Comparison of ENCODE assay signal across 1 cellular context in genomic region chr16:54489225-54489781, GRCh38.
TF ChIP-seq lines count a peak whose summit lies in the region.

No MANE protein-coding gene starts in this region.

TF ChIP-seq in HEK293, 187 proteins besides CTCF, POLR2A, EP300 and RAD21 (continued from another document and continues in another):
- TF ChIP-seq ZBTB48 (tag by site-specific recombination; IDR thresholded peaks at IDR 0.05) = no peak
- TF ChIP-seq WT1 (tag by site-specific recombination; IDR thresholded peaks at IDR 0.05) = 0 out of 2 replicates have a peak, but pooled peaks have one; percentile 8
- no peak for TF ChIP-seq INSM2 (tag by site-specific recombination; IDR thresholded peaks at IDR 0.05)
- TF ChIP-seq TSHZ1 (tag by site-specific recombination; IDR thresholded peaks at IDR 0.05; ENCODE audit: borderline replicate concordance) = peak; percentile 74
- 0 out of 2 replicates have a peak, but pooled peaks have one; percentile 6 for TF ChIP-seq SP2 (tag by site-specific recombination; IDR thresholded peaks at IDR 0.05)
- TF ChIP-seq ZNF658 (tag by site-specific recombination; IDR thresholded peaks at IDR 0.05) = no peak
- no peak for TF ChIP-seq YY2 (tag by site-specific recombination; IDR thresholded peaks at IDR 0.05)
- no peak for TF ChIP-seq ZNF514 (tag by site-specific recombination; IDR thresholded peaks at IDR 0.05)
- no peak for TF ChIP-seq ZNF585B (tag by site-specific recombination; IDR thresholded peaks at IDR 0.05)
- no peak for TF ChIP-seq ZNF473 (tag by site-specific recombination; IDR thresholded peaks at IDR 0.05)
- no peak for TF ChIP-seq ZNF280C (tag by site-specific recombination; IDR thresholded peaks at IDR 0.05)
- no peak for TF ChIP-seq KLF9 (tag by site-specific recombination; IDR thresholded peaks at IDR 0.05; ENCODE audit: low read depth)
- no peak for TF ChIP-seq ZFP37 (tag by site-specific recombination; IDR thresholded peaks at IDR 0.05)
- no peak for TF ChIP-seq ZSCAN16 (tag by site-specific recombination; IDR thresholded peaks at IDR 0.05)
- TF ChIP-seq MZF1 (tag by site-specific recombination; IDR thresholded peaks at IDR 0.05; ENCODE audit: borderline replicate concordance) = no peak
- no peak for TF ChIP-seq ZNF488 (tag by site-specific recombination; IDR thresholded peaks at IDR 0.05)
- TF ChIP-seq ZNF391 (tag by site-specific recombination; IDR thresholded peaks at IDR 0.05; ENCODE audit: borderline replicate concordance, low read depth) = 0 out of 2 replicates have a peak, but pooled peaks have one; percentile 57
- peak; percentile 53; the same call in 1 of the 2 replicates for TF ChIP-seq GLI2 (tag by site-specific recombination; IDR thresholded peaks at IDR 0.05; ENCODE audit: borderline replicate concordance, low read depth)
- TF ChIP-seq KLF10 (tag by site-specific recombination; IDR thresholded peaks at IDR 0.05) = peak; percentile 27; the same call in 1 of the 2 replicates
- TF ChIP-seq ELK4 (IDR thresholded peaks at IDR 0.05; ENCODE audit: borderline replicate concordance, low read depth, low read length) = no peak
- TF ChIP-seq ZNF610 (tag by site-specific recombination; IDR thresholded peaks at IDR 0.05; ENCODE audit: borderline replicate concordance) = no peak
- no peak for TF ChIP-seq ZNF16 (tag by site-specific recombination; IDR thresholded peaks at IDR 0.05; ENCODE audit: low read depth)
- TF ChIP-seq HOXC10 (CRISPR knock-in tag; IDR thresholded peaks at IDR 0.05) = no peak
- no peak for TF ChIP-seq ZNF433 (tag by site-specific recombination; IDR thresholded peaks at IDR 0.05; ENCODE audit: low read depth)
- no peak for TF ChIP-seq ZNF785 (tag by site-specific recombination; IDR thresholded peaks at IDR 0.05)
- no peak for TF ChIP-seq ZNF777 (tag by site-specific recombination; IDR thresholded peaks at IDR 0.05; ENCODE audit: borderline replicate concordance)
- TF ChIP-seq ZSCAN18 (tag by site-specific recombination; IDR thresholded peaks at IDR 0.05) = no peak
- TF ChIP-seq ZNF23 (tag by site-specific recombination; IDR thresholded peaks at IDR 0.05; ENCODE audit: borderline replicate concordance) = no peak
- no peak for TF ChIP-seq ZNF530 (tag by site-specific recombination; IDR thresholded peaks at IDR 0.05; ENCODE audit: low read depth)
- no peak for TF ChIP-seq ZNF292 (tag by site-specific recombination; IDR thresholded peaks at IDR 0.05; ENCODE audit: borderline replicate concordance, low read depth)
- no peak for TF ChIP-seq ZNF654 (tag by site-specific recombination; IDR thresholded peaks at IDR 0.05; ENCODE audit: low read depth)
- TF ChIP-seq ZNF580 (tag by site-specific recombination; IDR thresholded peaks at IDR 0.05) = 0 out of 2 replicates have a peak, but pooled peaks have one; percentile 20
- peak; percentile 26; the same call in 1 of the 2 replicates for TF ChIP-seq SCRT2 (tag by site-specific recombination; IDR thresholded peaks at IDR 0.05)
- TF ChIP-seq IKZF3 (tag by site-specific recombination; IDR thresholded peaks at IDR 0.05) = no peak
- no peak for TF ChIP-seq EGR2 (tag by site-specific recombination; IDR thresholded peaks at IDR 0.05; ENCODE audit: low read depth)
- TF ChIP-seq ZNF302 (tag by site-specific recombination; IDR thresholded peaks at IDR 0.05; ENCODE audit: low read depth) = no peak
- TF ChIP-seq ZNF560 (tag by site-specific recombination; IDR thresholded peaks at IDR 0.05; ENCODE audit: borderline replicate concordance) = no peak
- peak; percentile 77 for TF ChIP-seq ZNF366 (tag by site-specific recombination; conservative IDR thresholded peaks at IDR 0.05)
- TF ChIP-seq ZBTB11 (tag by site-specific recombination; conservative IDR thresholded peaks at IDR 0.05; ENCODE audit: low read depth) = no peak
- TF ChIP-seq ZNF692 (tag by site-specific recombination; IDR thresholded peaks at IDR 0.05) = peak; percentile 76; the same call in 1 of the 2 replicates
- no peak for TF ChIP-seq SALL2 (tag by site-specific recombination; IDR thresholded peaks at IDR 0.05; ENCODE audit: borderline replicate concordance)
- no peak for TF ChIP-seq YY1 (tag by site-specific recombination; IDR thresholded peaks at IDR 0.05)
- TF ChIP-seq ZNF449 (tag by site-specific recombination; IDR thresholded peaks at IDR 0.05) = no peak
- TF ChIP-seq BCL11A (tag by site-specific recombination; IDR thresholded peaks at IDR 0.05; ENCODE audit: low read depth) = no peak
